In genomic region chr1:27576846-27577245, GRCh38 we compare ENCODE assay signal across 11 cellular contexts. TPM values are rescaled to one million over a fixed set of nuclear protein-coding genes. Genes with fewer than 3 reads are reported as not detected.
DNase-seq lines count a peak whose midpoint lies in the region; ATAC-seq, FAIRE-seq and TF ChIP-seq lines count a peak whose summit lies in the region.
"Had no signal": no experiment of that assay in that cellular context is flagged by ENCODE, and none has a peak within 500 bp of the region (broad histone marks: within the 10 kb centered on the region; RNA-seq: fewer than 3 reads in every experiment).

No MANE protein-coding gene starts in this region.

- intact Hi-C loops in stomach (cut with DNase I; ENCODE audit: low total_unique reads): no loop called here

- FAIRE-seq in HTR-8/SVneo (lab: Jason Lieb, UNC) (peak; percentile 4), bronchial epithelial cell (lab: Jason Lieb, UNC) (peak; percentile 62)

- H3K4me1 ChIP-seq in mesodermal cell (ENCODE audit: control insufficient read depth, insufficient read depth, low read length, poor library complexity, severe bottlenecking): peaks cover 55% of the 10 kb centered on the region
- H3K4me1 ChIP-seq in stomach: peaks cover 62 to 80% (median 70%) of the 10 kb centered on the region in 4 donors

- WGBS in mesodermal cell (ENCODE audit: insufficient coverage in 2 of 2), 2 experiments: 80 to 93% methylated on average over 5 to 6 of the region's 7 CpGs
- WGBS in stomach, 5 donors: 73 to 83% (median 74%) methylated on average over 7 of the region's 7 CpGs

- TF ChIP-seq EP300 in stomach (IDR thresholded peaks at IDR 0.05): no peak

- H3K27me3 ChIP-seq in bronchial epithelial cell (ENCODE audit: control insufficient read depth, insufficient read depth, low read length) (no peaks in the 10 kb centered on the region), stomach (peaks cover 0 to 10% (median 0%) of the 10 kb centered on the region in 3 donors)

- H3K9me3 ChIP-seq in mesodermal cell (ENCODE audit: control insufficient read depth, low read length) (no peaks in the 10 kb centered on the region), stomach (no peaks in the 10 kb centered on the region)

- peaks cover 7% of the 10 kb centered on the region for H3K36me3 ChIP-seq in bronchial epithelial cell (ENCODE audit: control insufficient read depth, insufficient read depth, low read length)
- H3K36me3 ChIP-seq in mesodermal cell (ENCODE audit: control insufficient read depth, insufficient read depth, low read length): peaks cover 7% of the 10 kb centered on the region
- H3K36me3 ChIP-seq in stomach: no peaks in the 10 kb centered on the region

- in situ Hi-C loops in KBM-7 (cut with MboI; ENCODE audit: low pct_unique_long_range_greater_than_20kb, low sequenced_read_pairs): no loop called here

- no peak for TF ChIP-seq POLR2A in stomach (IDR thresholded peaks at IDR 0.05)

- DNase-seq in HTR-8/SVneo (ENCODE audit: insufficient read length, low spot score) (no peak), bronchial epithelial cell (ENCODE audit: low read depth) (no peak), stomach (no peak), KBM-7 (no peak), NCI-H2107 treated with DMSO at 0.1 percent for 48 hours (lab: John Stamatoyannopoulos, UW; ENCODE audit: unreplicated experiment) (no peak)
- no peak for DNase-seq in activated naive CD4-positive, alpha-beta T cell (lab: John Stamatoyannopoulos, UW)
- DNase-seq: head of caudate nucleus, OCI-M1 had no signal

- H3K27ac ChIP-seq in mesodermal cell (ENCODE audit: low read depth, low read length, severe bottlenecking) (peak overlapping the region; percentile 92), stomach (peak overlapping the region in 4 of 5 donors; percentile 92 to 97 (median 96))

- ATAC-seq in GM18520 (IDR thresholded peaks at IDR 0.05; ENCODE audit: unreplicated experiment): no peak

- no peak overlapping the region for H3K4me3 ChIP-seq in bronchial epithelial cell (ENCODE audit: low read depth, low read length)
- H3K4me3 ChIP-seq in mesodermal cell (ENCODE audit: extremely low read depth, insufficient read depth, low read length, poor library complexity, severe bottlenecking): no peak overlapping the region
- no peak overlapping the region for H3K4me3 ChIP-seq in stomach

- no peak for TF ChIP-seq CTCF in bronchial epithelial cell (IDR thresholded peaks at IDR 0.05; ENCODE audit: insufficient read depth, low read length, severe bottlenecking)
- no peak for TF ChIP-seq CTCF in stomach (IDR thresholded peaks at IDR 0.05)

RNA-seq across cellular contexts. Expression of gene AHDC1, which starts 27.1 kb away (rescaled TPM):
- total RNA-seq in bronchial epithelial cell (5.0 and 14.6 TPM in 2 replicates), stomach (10 to 100 TPM; 10.8 to 95.0 (median 35.1) TPM)
- 44.6 TPM for polyA plus RNA-seq in mesodermal cell (2013, experiment 1 of 2)
- 35.0 TPM for polyA plus RNA-seq in mesodermal cell (2013, experiment 2 of 2)
- polyA plus RNA-seq in stomach: 10 to 100 TPM in 1 of 3 donors, 1 to 10 TPM in 2; 5.8 to 10.3 (median 8.3) TPM

RNA-seq across cellular contexts. Expression of gene FGR, which starts 58.1 kb away (rescaled TPM):
- total RNA-seq in bronchial epithelial cell (0.13 and 1.1 TPM in 2 replicates), stomach (1 to 10 TPM in 3 of 5 donors, not detected in 2; 6.7 to 8.8 (median 7.0) TPM)
- polyA plus RNA-seq in mesodermal cell (2013, experiment 1 of 2): not detected
- not detected for polyA plus RNA-seq in mesodermal cell (2013, experiment 2 of 2)
- polyA plus RNA-seq in stomach: 1 to 10 TPM; 3.1 to 9.9 (median 4.6) TPM
- total RNA-seq: HT-29 had no signal
